8 cellular contexts compared by ENCODE assay signal in genomic region chr9:137578518-137579258, GRCh38. TPM values are rescaled to one million over a fixed set of nuclear protein-coding genes. Genes with fewer than 3 reads are reported as not detected.
DNase-seq lines count a peak whose midpoint lies in the region; ATAC-seq and TF ChIP-seq lines count a peak whose summit lies in the region.

TSS of gene DPH7 (minus strand) at chr9:137578925. CDS start at chr9:137578777, 148 bp downstream.

- TF ChIP-seq CTCF in chondrocyte (IDR thresholded peaks at IDR 0.05): peak; percentile 95

- ATAC-seq in GM19025 (IDR thresholded peaks at IDR 0.05; ENCODE audit: low read depth, unreplicated experiment) (peak; percentile 93), HG03342 (IDR thresholded peaks at IDR 0.05; ENCODE audit: unreplicated experiment) (peak; percentile 83)

- peak; percentile 76 to 81 for DNase-seq in AML-193 (lab: John Stamatoyannopoulos, UW)
- DNase-seq in NCI-H446 (lab: John Stamatoyannopoulos, UW): peak; percentile 42 to 84
- peak; percentile 90 for DNase-seq in activated CD4-positive, alpha-beta T cell treated with anti-CD3 and anti-CD28 coated beads for 1 hour
- peak; percentile 98 for DNase-seq in chondrocyte (ENCODE audit: low spot score)
- peak; percentile 89 for DNase-seq in kidney glomerular epithelial cell (lab: John Stamatoyannopoulos, UW)
- DNase-seq in stimulated activated CD4-positive, alpha-beta T cell treated with anti-CD3 and anti-CD28 coated beads, Interleukin-1b, Interleukin-23, amount 100 ng/mL, for 1 hour (ENCODE audit: low read depth in 2 of 2): peak; percentile 88 to 96

- H3K27ac Mint-ChIP-seq in chondrocyte (ENCODE audit: unreplicated experiment): peak within 1 kb of the TSS; percentile 86

- peaks cover 8% of the 10 kb centered on the region for H3K36me3 Mint-ChIP-seq in chondrocyte (ENCODE audit: low read depth)

- peak within 1 kb of the TSS; percentile 79 for H3K4me3 Mint-ChIP-seq in chondrocyte (ENCODE audit: unreplicated experiment)

- H3K9me3 Mint-ChIP-seq in chondrocyte (ENCODE audit: low read depth): no peaks in the 10 kb centered on the region

- H3K4me1 Mint-ChIP-seq in chondrocyte (ENCODE audit: low read depth): peaks cover 27% of the 10 kb centered on the region

- H3K27me3 Mint-ChIP-seq in chondrocyte (ENCODE audit: low read depth): no peaks in the 10 kb centered on the region

RNA-seq across cellular contexts. Expression of gene DPH7, which starts in this region (rescaled TPM):
- total RNA-seq in chondrocyte: 25.8 to 33.9 TPM (median 27.9 TPM) in 3 replicates

Comparison
In these comparisons a context has a peak if more than half of its experiments do, and no peak if none do; other contexts are left out.
1. Peak in every context shown above with its lines: DNase-seq and ATAC-seq.